ENCODE assay signal across 8 cellular contexts in the genomic region with DNA sequence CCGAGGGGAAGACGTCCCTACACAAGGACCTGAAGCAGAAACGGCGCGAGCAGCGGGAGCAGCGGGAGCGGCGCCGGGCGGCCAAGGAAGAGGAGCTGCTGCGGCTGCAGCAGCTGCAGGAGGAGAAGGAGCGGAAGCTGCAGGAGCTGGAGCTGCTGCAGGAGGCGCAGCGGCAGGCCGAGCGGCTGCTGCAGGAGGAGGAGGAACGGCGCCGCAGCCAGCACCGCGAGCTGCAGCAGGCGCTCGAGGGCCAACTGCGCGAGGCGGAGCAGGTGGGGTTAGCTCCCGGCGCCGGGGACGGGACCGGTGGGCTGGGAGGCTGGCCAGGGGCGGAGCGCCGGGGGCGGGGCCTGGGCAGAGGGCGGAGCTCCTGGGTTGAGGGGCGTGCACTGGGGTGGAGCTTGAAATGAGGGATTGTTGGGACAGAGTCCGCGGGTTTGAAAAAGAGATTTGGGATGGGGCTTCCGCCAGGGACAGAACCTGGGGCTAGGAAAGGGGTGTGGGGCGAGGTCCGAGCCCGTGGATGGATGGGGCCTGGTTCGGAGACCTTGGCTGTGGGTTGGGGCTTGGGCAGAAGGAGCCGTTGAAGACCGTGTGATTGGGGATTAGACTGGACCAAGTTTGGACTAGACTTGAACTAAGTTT. TPM values are rescaled to one million over a fixed set of nuclear protein-coding genes. Genes with fewer than 3 reads are reported as not detected.
DNase-seq lines count a peak whose midpoint lies in the region; ATAC-seq, FAIRE-seq and TF ChIP-seq lines count a peak whose summit lies in the region.

No MANE protein-coding gene starts in this region.

- DNase-seq in A549 (ENCODE audit: low read depth in 1 of 2, low spot score in 1 of 2) (peak; percentile 70 to 75), HS-5 (ENCODE audit: low read depth) (peak; percentile 52), SHP77 (lab: John Stamatoyannopoulos, UW) (peak; percentile 69 to 87), esophagus squamous epithelium (lab: John Stamatoyannopoulos, UW) (no peak), aorta (peak; percentile 82 to 93)
- DNase-seq in activated naive CD4-positive, alpha-beta T cell treated with anti-CD3 and anti-CD28 coated beads for 36 hours = no peak
- DNase-seq in activated CD4-positive, alpha-beta T cell treated with anti-CD3 and anti-CD28 coated beads for 1 hour = no peak

- H3K27ac Mint-ChIP-seq in activated naive CD4-positive, alpha-beta T cell treated with anti-CD3 and anti-CD28 coated beads for 36 hours = no peak overlapping the region

- H3K27me3 Mint-ChIP-seq in activated naive CD4-positive, alpha-beta T cell treated with anti-CD3 and anti-CD28 coated beads for 36 hours (ENCODE audit: low read depth) = no peaks in the 10 kb centered on the region

- CTCF ChIA-PET in A549 (lab: Yijun Ruan, JAX) = interaction anchor here (1.0 to 1.1 kb wide), 5 partner anchors 10 to 38 kb away, joined by 3 to 6 read pairs (median 3); no protein-coding TSS in a partner anchor
- CTCF ChIA-PET in activated naive CD4-positive, alpha-beta T cell treated with anti-CD3 and anti-CD28 coated beads for 36 hours (lab: Charles Lee) = interaction anchor here (1.3 to 2.0 kb wide), 2 partner anchors 10 to 22 kb away, joined by 4 to 8 read pairs; no protein-coding TSS in a partner anchor

- POLR2A ChIA-PET in A549 (lab: Yijun Ruan, JAX) = interaction anchor here (0.6 to 1.1 kb wide), 2 partner anchors 59 to 354 kb away, joined by 4 to 5 read pairs; a partner anchor contains a TSS

- H3K27ac ChIP-seq in A549 = peak overlapping the region; percentile 31 to 83; a peak in 5 of 6 replicates
- peak overlapping the region; percentile 10 to 78 (median 67) for H3K27ac ChIP-seq in esophagus squamous epithelium
- H3K27ac ChIP-seq in mucosa of rectum (ENCODE audit: low read depth in 2 of 2, low read length in 2 of 2) = no peak overlapping the region
- H3K27ac ChIP-seq in aorta (ENCODE audit: low read depth in 1 of 2, low read length in 2 of 2) = no peak overlapping the region

- peaks cover 6 to 57% (median 23%) of the 10 kb centered on the region in 3 donors for H3K36me3 ChIP-seq in esophagus squamous epithelium
- peaks cover 8 to 27% of the 10 kb centered on the region in 2 donors for H3K36me3 ChIP-seq in mucosa of rectum (ENCODE audit: control insufficient read depth in 2 of 2, insufficient read depth in 2 of 2, low read length in 2 of 2)
- no peaks in the 10 kb centered on the region for H3K36me3 ChIP-seq in aorta (ENCODE audit: control insufficient read depth in 1 of 2, insufficient read depth in 2 of 2, low read length in 1 of 2)

- H3K4me3 Mint-ChIP-seq in activated naive CD4-positive, alpha-beta T cell treated with anti-CD3 and anti-CD28 coated beads for 36 hours = no peak overlapping the region

- peaks cover 50% of the 10 kb centered on the region for H3K36me3 Mint-ChIP-seq in activated naive CD4-positive, alpha-beta T cell treated with anti-CD3 and anti-CD28 coated beads for 36 hours (ENCODE audit: low read depth)

- no peaks in the 10 kb centered on the region for H3K9me3 ChIP-seq in A549
- no peaks in the 10 kb centered on the region for H3K9me3 ChIP-seq in esophagus squamous epithelium
- no peaks in the 10 kb centered on the region for H3K9me3 ChIP-seq in mucosa of rectum (ENCODE audit: control insufficient read depth in 2 of 2, low read length in 2 of 2)
- no peaks in the 10 kb centered on the region for H3K9me3 ChIP-seq in aorta (ENCODE audit: control insufficient read depth, low read length)

- peak; percentile 97 to 99 for ATAC-seq in A549
- ATAC-seq in aorta (ENCODE audit: low FRiP score) = peak; percentile 95

- TF ChIP-seq CTCF in A549 (IDR thresholded peaks at IDR 0.05) (no peak), esophagus squamous epithelium (IDR thresholded peaks at IDR 0.05) (peak in 3 of 6 experiments; percentile 6 to 9 (median 6))

- peaks cover 4% of the 10 kb centered on the region; the same call in 1 of the 3 replicates for H3K4me1 ChIP-seq in A549
- H3K4me1 ChIP-seq in esophagus squamous epithelium = peaks cover 3 to 21% (median 4%) of the 10 kb centered on the region in 3 donors
- H3K4me1 ChIP-seq in mucosa of rectum (ENCODE audit: control insufficient read depth in 2 of 2, insufficient read depth in 2 of 2, low read length in 2 of 2) = peaks cover 2 to 8% of the 10 kb centered on the region in 2 donors
- H3K4me1 ChIP-seq in aorta (ENCODE audit: control insufficient read depth in 1 of 2, insufficient read depth in 2 of 2, low read length in 2 of 2) = no peaks in the 10 kb centered on the region

- H3K4me3 ChIP-seq in A549 (peak overlapping the region; percentile 49), esophagus squamous epithelium (peak overlapping the region; percentile 33 to 66 (median 52)), mucosa of rectum (ENCODE audit: low read length in 2 of 2) (peak overlapping the region; percentile 63 to 70), aorta (ENCODE audit: low read length in 2 of 2) (peak overlapping the region; percentile 25 to 31)

- no peaks in the 10 kb centered on the region for H3K9me3 Mint-ChIP-seq in activated naive CD4-positive, alpha-beta T cell treated with anti-CD3 and anti-CD28 coated beads for 36 hours

- peak; percentile 75 for TF ChIP-seq POLR2A in A549 (IDR thresholded peaks at IDR 0.05; ENCODE audit: low read length)
- no peak for TF ChIP-seq POLR2A in esophagus squamous epithelium (IDR thresholded peaks at IDR 0.05)

- no peak for TF ChIP-seq RAD21 in A549 (conservative IDR thresholded peaks at IDR 0.05 in 1 of 2, IDR thresholded peaks at IDR 0.05 in 1 of 2)

- H3K27me3 ChIP-seq in esophagus squamous epithelium (no peaks in the 10 kb centered on the region), mucosa of rectum (ENCODE audit: control insufficient read depth in 2 of 2, insufficient read depth in 2 of 2, low read length in 2 of 2) (no peaks in the 10 kb centered on the region), aorta (ENCODE audit: control insufficient read depth in 1 of 2, insufficient read depth in 2 of 2, low read length in 1 of 2) (no peaks in the 10 kb centered on the region)

- H3K9ac ChIP-seq in mucosa of rectum (ENCODE audit: low read depth in 1 of 2, low read length in 2 of 2) = peak overlapping the region; percentile 28 to 40

- H3K4me2 ChIP-seq in A549 = peak overlapping the region; percentile 81

- 1% methylated on average over 12 of the region's 47 CpGs for WGBS in A549 (ENCODE audit: missing lambda C conversion rate)
- 14 to 55% methylated on average over 31 to 42 of the region's 47 CpGs for WGBS in esophagus squamous epithelium, 2 donors
- 3 to 4% methylated on average over 39 to 47 of the region's 47 CpGs for WGBS in aorta, 2 donors

- no peak for FAIRE-seq in A549 (lab: Jason Lieb, UNC)

- intact Hi-C loops in esophagus squamous epithelium (cut with DNase I) (no loop called here), aorta (cut with DNase I) (no loop called here)
- intact Hi-C loops in activated naive CD4-positive, alpha-beta T cell treated with anti-CD3 and anti-CD28 coated beads for 36 hours (cut with micrococcal nuclease) = no loop called here

- peaks cover 33% of the 10 kb centered on the region for H3K4me1 Mint-ChIP-seq in activated naive CD4-positive, alpha-beta T cell treated with anti-CD3 and anti-CD28 coated beads for 36 hours (ENCODE audit: low read depth)

- no peak for TF ChIP-seq EP300 in A549 (IDR thresholded peaks at IDR 0.05)

TF ChIP-seq in A549, 52 proteins besides CTCF, POLR2A, EP300 and RAD21:
- TF ChIP-seq, protein P1, sequence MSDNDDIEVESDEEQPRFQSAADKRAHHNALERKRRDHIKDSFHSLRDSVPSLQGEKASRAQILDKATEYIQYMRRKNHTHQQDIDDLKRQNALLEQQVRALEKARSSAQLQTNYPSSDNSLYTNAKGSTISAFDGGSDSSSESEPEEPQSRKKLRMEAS (IDR thresholded peaks at IDR 0.05) = peak; percentile 40; the same call in 1 of the 2 replicates
- TF ChIP-seq NPAS2 (CRISPR knock-in tag; IDR thresholded peaks at IDR 0.05; ENCODE audit: borderline replicate concordance) = no peak

RNA-seq across cellular contexts. Expression of a gene that starts 20.7 kb away (rescaled TPM):
- polyA plus RNA-seq in A549 (2011; rRNA removed) (0.05 and 0.13 TPM in 2 replicates), A549 (2017; fragmentation: RNase III; extraction: RNeasy Plus Mini Kit Qiagen cat#74134 plus additional on column Dnase treatment) (0.05 to 0.08 TPM (median 0.07 TPM) in 3 replicates), aorta (1 to 10 TPM; 1.5 to 2.8 TPM)
- 0.08 and 0.09 TPM in 2 replicates for polyA plus RNA-seq in A549 (2012; cell fraction: cytosol; rRNA removed)
- polyA plus RNA-seq in A549 (2012; cell fraction: nucleus; rRNA removed) = 0.32 and 0.61 TPM in 2 replicates
- polyA minus RNA-seq in A549 (2011; rRNA and poly(A)+ RNA removed) = not detected in 2 replicates
- total RNA-seq in esophagus squamous epithelium (10 to 100 TPM; 20.5 to 38.0 (median 25.2) TPM), aorta (10 to 100 TPM in 1 of 2 donors, 1 to 10 TPM in 1; 9.9 to 13.0 TPM)
- total RNA-seq in activated naive CD4-positive, alpha-beta T cell treated with anti-CD3 and anti-CD28 coated beads for 36 hours = 10 to 100 TPM; 89.9 to 90.6 TPM

RNA-seq across cellular contexts. Expression of a gene that starts 24.0 kb away (rescaled TPM):
- polyA plus RNA-seq in A549 (2011; rRNA removed) (3.8 and 4.1 TPM in 2 replicates), A549 (2017; fragmentation: RNase III; extraction: RNeasy Plus Mini Kit Qiagen cat#74134 plus additional on column Dnase treatment) (5.1 to 5.9 TPM (median 5.4 TPM) in 3 replicates), aorta (10 to 100 TPM in 1 of 2 donors, 1 to 10 TPM in 1; 5.9 to 16.7 TPM)
- 4.7 and 6.4 TPM in 2 replicates for polyA plus RNA-seq in A549 (2012; cell fraction: cytosol; rRNA removed)
- polyA plus RNA-seq in A549 (2012; cell fraction: nucleus; rRNA removed) = 8.4 and 10.2 TPM in 2 replicates
- 3.8 and 5.6 TPM in 2 replicates for polyA minus RNA-seq in A549 (2011; rRNA and poly(A)+ RNA removed)
- total RNA-seq in esophagus squamous epithelium (10 to 100 TPM; 17.0 to 42.8 (median 28.2) TPM), aorta (10 to 100 TPM; 24.9 to 27.7 TPM)
- total RNA-seq in activated naive CD4-positive, alpha-beta T cell treated with anti-CD3 and anti-CD28 coated beads for 36 hours = 10 to 100 TPM; 10.8 to 11.2 TPM

RNA-seq across cellular contexts. Expression of a gene that starts 58.8 kb away (rescaled TPM):
- 7.9 and 12.0 TPM in 2 replicates for polyA plus RNA-seq in A549 (2011; rRNA removed)
- 11.0 and 13.3 TPM in 2 replicates for polyA plus RNA-seq in A549 (2012; cell fraction: cytosol; rRNA removed)
- polyA plus RNA-seq in A549 (2012; cell fraction: nucleus; rRNA removed) = 39.9 and 45.7 TPM in 2 replicates
- 10.5 to 10.9 TPM (median 10.6 TPM) in 3 replicates for polyA plus RNA-seq in A549 (2017; fragmentation: RNase III; extraction: RNeasy Plus Mini Kit Qiagen cat#74134 plus additional on column Dnase treatment)
- polyA minus RNA-seq in A549 (2011; rRNA and poly(A)+ RNA removed) = 15.1 and 17.7 TPM in 2 replicates
- total RNA-seq in esophagus squamous epithelium = 10 to 100 TPM; 10.1 to 25.0 (median 10.9) TPM
- 10 to 100 TPM; 26.6 to 46.4 TPM for total RNA-seq in aorta
- polyA plus RNA-seq in aorta = 10 to 100 TPM; 10.6 to 51.8 TPM
- total RNA-seq in activated naive CD4-positive, alpha-beta T cell treated with anti-CD3 and anti-CD28 coated beads for 36 hours = 10 to 100 TPM; 32.4 to 38.2 TPM

Comparison
In these comparisons a context has a peak if more than half of its experiments do, and no peak if none do; other contexts are left out.
1. DNase-seq: peak in A549 (2 of 2), HS-5 (single experiment), SHP77 (2 of 2) and aorta (2 of 2); none in esophagus squamous epithelium (single experiment), activated naive CD4-positive, alpha-beta T cell treated with anti-CD3 and anti-CD28 coated beads for 36 hours (single experiment) and activated CD4-positive, alpha-beta T cell treated with anti-CD3 and anti-CD28 coated beads for 1 hour (single experiment).
2. H3K27ac ChIP-seq: peak in A549 (2 of 2) and esophagus squamous epithelium (4 of 4); none in mucosa of rectum (0 of 2) and aorta (0 of 2).
3. Peak in every context shown above with its lines, with median percentiles within 50 percentile points of each other: H3K4me3 ChIP-seq.